Comparison of ENCODE assay signal across 1 cellular context in the genomic region with DNA sequence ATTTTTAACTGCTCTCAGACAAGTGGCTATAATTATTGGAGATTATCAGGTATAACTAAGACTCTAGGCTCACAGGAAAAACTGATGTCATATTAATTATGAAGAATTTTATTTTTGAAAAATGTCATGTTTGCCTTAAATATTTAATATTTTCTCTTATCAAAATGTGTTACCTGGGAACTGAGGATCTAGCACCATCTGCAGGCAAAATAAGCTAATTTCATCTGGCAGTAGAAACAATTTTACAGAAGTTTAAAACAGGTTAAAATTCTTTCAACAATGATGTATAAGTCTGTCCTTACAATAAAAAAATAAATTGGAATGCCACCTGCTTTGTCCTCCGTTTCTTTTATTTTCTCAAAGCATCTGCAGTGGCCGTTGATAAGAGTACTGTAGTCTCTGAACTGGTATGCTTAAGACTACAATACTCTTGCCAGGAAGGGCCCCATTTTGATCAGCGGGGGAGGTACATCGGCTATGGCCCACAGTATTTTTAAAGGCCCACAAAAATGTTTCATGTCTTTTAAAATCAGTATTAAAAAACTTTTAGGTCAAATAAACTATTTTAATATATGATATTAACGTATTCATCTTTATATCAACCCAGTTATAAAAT.
TF ChIP-seq lines count a peak whose summit lies in the region.

No MANE protein-coding gene starts in this region.

TF ChIP-seq in HCT116, 20 proteins besides CTCF, POLR2A, EP300 and RAD21 (continued from another document):
- TF ChIP-seq, protein P1, sequence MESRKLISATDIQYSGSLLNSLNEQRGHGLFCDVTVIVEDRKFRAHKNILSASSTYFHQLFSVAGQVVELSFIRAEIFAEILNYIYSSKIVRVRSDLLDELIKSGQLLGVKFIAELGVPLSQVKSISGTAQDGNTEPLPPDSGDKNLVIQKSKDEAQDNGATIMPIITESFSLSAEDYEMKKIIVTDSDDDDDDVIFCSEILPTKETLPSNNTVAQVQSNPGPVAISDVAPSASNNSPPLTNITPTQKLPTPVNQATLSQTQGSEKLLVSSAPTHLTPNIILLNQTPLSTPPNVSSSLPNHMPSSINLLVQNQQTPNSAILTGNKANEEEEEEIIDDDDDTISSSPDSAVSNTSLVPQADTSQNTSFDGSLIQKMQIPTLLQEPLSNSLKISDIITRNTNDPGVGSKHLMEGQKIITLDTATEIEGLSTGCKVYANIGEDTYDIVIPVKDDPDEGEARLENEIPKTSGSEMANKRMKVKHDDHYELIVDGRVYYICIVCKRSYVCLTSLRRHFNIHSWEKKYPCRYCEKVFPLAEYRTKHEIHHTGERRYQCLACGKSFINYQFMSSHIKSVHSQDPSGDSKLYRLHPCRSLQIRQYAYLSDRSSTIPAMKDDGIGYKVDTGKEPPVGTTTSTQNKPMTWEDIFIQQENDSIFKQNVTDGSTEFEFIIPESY (IDR thresholded peaks at IDR 0.05; ENCODE audit: extremely low read depth, insufficient replicate concordance, low read length): no peak
- no peak for TF ChIP-seq EZH2 (IDR thresholded peaks at IDR 0.05)
- no peak for TF ChIP-seq ZNF274 (IDR thresholded peaks at IDR 0.05; ENCODE audit: low read depth, low read length)
- TF ChIP-seq EGR1 (IDR thresholded peaks at IDR 0.05; ENCODE audit: low read depth): no peak
